In genomic region chr3:193662757-193663322, GRCh38 we compare ENCODE assay signal across 20 cellular contexts.
"Had no signal": no experiment of that assay in that cellular context is flagged by ENCODE, and none has a peak within 500 bp of the region (broad histone marks: within the 10 kb centered on the region; RNA-seq: fewer than 3 reads in every experiment).

No MANE protein-coding gene starts in this region.

- H3K27me3 ChIP-seq: body of pancreas, gastroesophageal sphincter, heart right ventricle, thyroid gland had no signal

- H3K4me1 ChIP-seq: body of pancreas, left ventricle myocardium inferior, thyroid gland had no signal

- H3K4me3 ChIP-seq: body of pancreas, gastroesophageal sphincter, heart right ventricle, left ventricle myocardium inferior, thyroid gland had no signal

- H3K27ac ChIP-seq: body of pancreas, gastroesophageal sphincter, heart right ventricle, left ventricle myocardium inferior, thyroid gland had no signal

- H3K9me3 ChIP-seq: body of pancreas, gastroesophageal sphincter, heart right ventricle, left ventricle myocardium inferior, thyroid gland had no signal

- ATAC-seq: activated CD8-positive, alpha-beta memory T cell treated with anti-CD3 and anti-CD28 coated beads, Interleukin-2, amount 10 ng/mL, durations not matched to agents 7 days and 5 days; body of pancreas; gastroesophageal sphincter; heart right ventricle; natural killer cell treated with Interleukin-12 subunit alpha and Interleukin-12 subunit beta and Interleukin-15 and Interleukin-18, amount 100 ng/mL, for 72 hours; stimulated activated memory B cell treated with anti-CD40 and anti-IgM and Interleukin-4, amounts not matched to agents 10 μg/mL and 1 μg/mL and 100 μg/mL, for 72 hours had no signal

- DNase-seq: activated CD4-positive, alpha-beta T cell treated with anti-CD3 and anti-CD28 coated beads, Interleukin-2, amount 50 U/mL, for 48 hours; activated CD4-positive, CD25-positive, alpha-beta regulatory T cell treated with anti-CD3 and anti-CD28 coated beads, Interleukin-2, amount 50 U/mL, for 72 hours; activated CD8-positive, alpha-beta memory T cell treated with anti-CD3 and anti-CD28 coated beads, Interleukin-2, amount 10 ng/mL, durations not matched to agents 7 days and 5 days; activated effector memory CD4-positive, alpha-beta T cell treated with Interleukin-2 at 50 U/mL for 16 hours; activated T-cell treated with anti-CD3 and anti-CD28 coated beads, Interleukin-2, amount 50 U/mL, for 24 hours; amniotic stem cell; body of pancreas; cerebellar nuclear complex; effector memory CD4-positive, alpha-beta T cell; heart right ventricle; islet precursor cell; left ventricle myocardium inferior; posterior cingulate gyrus; retina; stimulated activated CD4-positive, alpha-beta T cell treated with anti-CD3 and anti-CD28 coated beads, Interleukin-2, amount 100 ng/mL, for 48 hours; T-helper 9 cell; thyroid gland had no signal
